Comparison of ENCODE assay signal across 1 cellular context in genomic region chr2:104538082-104538481, GRCh38.
TF ChIP-seq lines count a peak whose summit lies in the region.

No MANE protein-coding gene starts in this region.

TF ChIP-seq in GM23338, 12 proteins besides CTCF, POLR2A, EP300 and RAD21 (continued from another document):
- TF ChIP-seq, protein P1, sequence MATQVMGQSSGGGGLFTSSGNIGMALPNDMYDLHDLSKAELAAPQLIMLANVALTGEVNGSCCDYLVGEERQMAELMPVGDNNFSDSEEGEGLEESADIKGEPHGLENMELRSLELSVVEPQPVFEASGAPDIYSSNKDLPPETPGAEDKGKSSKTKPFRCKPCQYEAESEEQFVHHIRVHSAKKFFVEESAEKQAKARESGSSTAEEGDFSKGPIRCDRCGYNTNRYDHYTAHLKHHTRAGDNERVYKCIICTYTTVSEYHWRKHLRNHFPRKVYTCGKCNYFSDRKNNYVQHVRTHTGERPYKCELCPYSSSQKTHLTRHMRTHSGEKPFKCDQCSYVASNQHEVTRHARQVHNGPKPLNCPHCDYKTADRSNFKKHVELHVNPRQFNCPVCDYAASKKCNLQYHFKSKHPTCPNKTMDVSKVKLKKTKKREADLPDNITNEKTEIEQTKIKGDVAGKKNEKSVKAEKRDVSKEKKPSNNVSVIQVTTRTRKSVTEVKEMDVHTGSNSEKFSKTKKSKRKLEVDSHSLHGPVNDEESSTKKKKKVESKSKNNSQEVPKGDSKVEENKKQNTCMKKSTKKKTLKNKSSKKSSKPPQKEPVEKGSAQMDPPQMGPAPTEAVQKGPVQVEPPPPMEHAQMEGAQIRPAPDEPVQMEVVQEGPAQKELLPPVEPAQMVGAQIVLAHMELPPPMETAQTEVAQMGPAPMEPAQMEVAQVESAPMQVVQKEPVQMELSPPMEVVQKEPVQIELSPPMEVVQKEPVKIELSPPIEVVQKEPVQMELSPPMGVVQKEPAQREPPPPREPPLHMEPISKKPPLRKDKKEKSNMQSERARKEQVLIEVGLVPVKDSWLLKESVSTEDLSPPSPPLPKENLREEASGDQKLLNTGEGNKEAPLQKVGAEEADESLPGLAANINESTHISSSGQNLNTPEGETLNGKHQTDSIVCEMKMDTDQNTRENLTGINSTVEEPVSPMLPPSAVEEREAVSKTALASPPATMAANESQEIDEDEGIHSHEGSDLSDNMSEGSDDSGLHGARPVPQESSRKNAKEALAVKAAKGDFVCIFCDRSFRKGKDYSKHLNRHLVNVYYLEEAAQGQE (IDR thresholded peaks at IDR 0.05; ENCODE audit: unreplicated experiment) = no peak
- no peak for TF ChIP-seq ZNF331 (CRISPR knock-in tag; IDR thresholded peaks at IDR 0.05; ENCODE audit: low read depth)
TF ChIP-seq in GM23338: peak in this region for 0.
